Comparison of ENCODE assay signal across 1 cellular context in genomic region chr13:21458457-21458815, GRCh38.
TF ChIP-seq lines count a peak whose summit lies in the region.

No MANE protein-coding gene starts in this region.

TF ChIP-seq in K562, 482 proteins besides CTCF, POLR2A, EP300 and RAD21 (continued from another document):
- TF ChIP-seq E2F6 (IDR thresholded peaks at IDR 0.05; ENCODE audit: borderline replicate concordance in 1 of 2, extremely low read depth in 1 of 2, insufficient read depth in 1 of 2, insufficient read length in 1 of 2, low read depth in 1 of 2, low read length in 1 of 2, poor library complexity in 1 of 2, severe bottlenecking in 1 of 2) = no peak
- no peak for TF ChIP-seq TAL1 (IDR thresholded peaks at IDR 0.05)
- TF ChIP-seq NRF1 (conservative IDR thresholded peaks at IDR 0.05 in 1 of 2, IDR thresholded peaks at IDR 0.05 in 1 of 2) = 0 out of 4 replicates have a peak, but pooled peaks of 1 of the 2 experiments have one; percentile 5
- TF ChIP-seq ZNF217 (CRISPR knock-in tag; IDR thresholded peaks at IDR 0.05) = no peak
- TF ChIP-seq, protein P1, sequence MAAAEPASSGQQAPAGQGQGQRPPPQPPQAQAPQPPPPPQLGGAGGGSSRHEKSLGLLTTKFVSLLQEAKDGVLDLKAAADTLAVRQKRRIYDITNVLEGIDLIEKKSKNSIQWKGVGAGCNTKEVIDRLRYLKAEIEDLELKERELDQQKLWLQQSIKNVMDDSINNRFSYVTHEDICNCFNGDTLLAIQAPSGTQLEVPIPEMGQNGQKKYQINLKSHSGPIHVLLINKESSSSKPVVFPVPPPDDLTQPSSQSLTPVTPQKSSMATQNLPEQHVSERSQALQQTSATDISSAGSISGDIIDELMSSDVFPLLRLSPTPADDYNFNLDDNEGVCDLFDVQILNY (CRISPR knock-in tag; IDR thresholded peaks at IDR 0.05) = no peak
